ENCODE assay signal across 1 cellular context in the genomic region with DNA sequence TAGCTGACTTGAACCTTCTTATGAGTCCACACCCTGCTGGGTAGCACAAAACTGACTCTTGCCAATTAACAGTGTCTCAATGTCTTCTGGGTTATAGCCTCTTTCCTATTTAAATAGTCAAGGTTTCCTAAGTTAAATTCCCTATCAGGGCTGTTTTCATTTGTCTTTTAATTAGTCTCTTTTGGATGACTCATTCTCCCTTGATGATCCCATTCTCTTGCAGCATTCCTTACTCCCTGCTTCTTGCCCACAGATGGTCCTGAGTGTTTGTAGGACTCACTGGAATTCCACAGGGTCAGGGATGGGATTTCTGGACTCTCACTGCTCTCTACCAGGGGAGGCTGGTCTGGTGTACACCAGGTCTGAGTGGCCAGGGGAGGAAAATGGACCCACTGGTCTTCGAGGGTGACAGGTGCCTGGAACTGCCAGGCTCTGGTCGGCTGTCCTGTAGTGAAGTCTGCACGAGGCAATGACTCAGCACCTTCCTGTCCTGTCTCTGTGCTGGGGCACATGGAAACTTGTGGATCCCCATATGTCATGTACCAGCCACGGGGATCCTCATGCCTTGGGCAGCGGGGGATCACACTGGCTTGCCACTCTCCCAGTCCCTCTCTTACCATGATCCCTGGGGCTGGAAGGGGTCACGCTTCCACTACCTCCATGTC.
TF ChIP-seq lines count a peak whose summit lies in the region.

No MANE protein-coding gene starts in this region.

TF ChIP-seq in GM23338, 12 proteins besides CTCF, POLR2A, EP300 and RAD21 (continued from another document):
- TF ChIP-seq, protein P1, sequence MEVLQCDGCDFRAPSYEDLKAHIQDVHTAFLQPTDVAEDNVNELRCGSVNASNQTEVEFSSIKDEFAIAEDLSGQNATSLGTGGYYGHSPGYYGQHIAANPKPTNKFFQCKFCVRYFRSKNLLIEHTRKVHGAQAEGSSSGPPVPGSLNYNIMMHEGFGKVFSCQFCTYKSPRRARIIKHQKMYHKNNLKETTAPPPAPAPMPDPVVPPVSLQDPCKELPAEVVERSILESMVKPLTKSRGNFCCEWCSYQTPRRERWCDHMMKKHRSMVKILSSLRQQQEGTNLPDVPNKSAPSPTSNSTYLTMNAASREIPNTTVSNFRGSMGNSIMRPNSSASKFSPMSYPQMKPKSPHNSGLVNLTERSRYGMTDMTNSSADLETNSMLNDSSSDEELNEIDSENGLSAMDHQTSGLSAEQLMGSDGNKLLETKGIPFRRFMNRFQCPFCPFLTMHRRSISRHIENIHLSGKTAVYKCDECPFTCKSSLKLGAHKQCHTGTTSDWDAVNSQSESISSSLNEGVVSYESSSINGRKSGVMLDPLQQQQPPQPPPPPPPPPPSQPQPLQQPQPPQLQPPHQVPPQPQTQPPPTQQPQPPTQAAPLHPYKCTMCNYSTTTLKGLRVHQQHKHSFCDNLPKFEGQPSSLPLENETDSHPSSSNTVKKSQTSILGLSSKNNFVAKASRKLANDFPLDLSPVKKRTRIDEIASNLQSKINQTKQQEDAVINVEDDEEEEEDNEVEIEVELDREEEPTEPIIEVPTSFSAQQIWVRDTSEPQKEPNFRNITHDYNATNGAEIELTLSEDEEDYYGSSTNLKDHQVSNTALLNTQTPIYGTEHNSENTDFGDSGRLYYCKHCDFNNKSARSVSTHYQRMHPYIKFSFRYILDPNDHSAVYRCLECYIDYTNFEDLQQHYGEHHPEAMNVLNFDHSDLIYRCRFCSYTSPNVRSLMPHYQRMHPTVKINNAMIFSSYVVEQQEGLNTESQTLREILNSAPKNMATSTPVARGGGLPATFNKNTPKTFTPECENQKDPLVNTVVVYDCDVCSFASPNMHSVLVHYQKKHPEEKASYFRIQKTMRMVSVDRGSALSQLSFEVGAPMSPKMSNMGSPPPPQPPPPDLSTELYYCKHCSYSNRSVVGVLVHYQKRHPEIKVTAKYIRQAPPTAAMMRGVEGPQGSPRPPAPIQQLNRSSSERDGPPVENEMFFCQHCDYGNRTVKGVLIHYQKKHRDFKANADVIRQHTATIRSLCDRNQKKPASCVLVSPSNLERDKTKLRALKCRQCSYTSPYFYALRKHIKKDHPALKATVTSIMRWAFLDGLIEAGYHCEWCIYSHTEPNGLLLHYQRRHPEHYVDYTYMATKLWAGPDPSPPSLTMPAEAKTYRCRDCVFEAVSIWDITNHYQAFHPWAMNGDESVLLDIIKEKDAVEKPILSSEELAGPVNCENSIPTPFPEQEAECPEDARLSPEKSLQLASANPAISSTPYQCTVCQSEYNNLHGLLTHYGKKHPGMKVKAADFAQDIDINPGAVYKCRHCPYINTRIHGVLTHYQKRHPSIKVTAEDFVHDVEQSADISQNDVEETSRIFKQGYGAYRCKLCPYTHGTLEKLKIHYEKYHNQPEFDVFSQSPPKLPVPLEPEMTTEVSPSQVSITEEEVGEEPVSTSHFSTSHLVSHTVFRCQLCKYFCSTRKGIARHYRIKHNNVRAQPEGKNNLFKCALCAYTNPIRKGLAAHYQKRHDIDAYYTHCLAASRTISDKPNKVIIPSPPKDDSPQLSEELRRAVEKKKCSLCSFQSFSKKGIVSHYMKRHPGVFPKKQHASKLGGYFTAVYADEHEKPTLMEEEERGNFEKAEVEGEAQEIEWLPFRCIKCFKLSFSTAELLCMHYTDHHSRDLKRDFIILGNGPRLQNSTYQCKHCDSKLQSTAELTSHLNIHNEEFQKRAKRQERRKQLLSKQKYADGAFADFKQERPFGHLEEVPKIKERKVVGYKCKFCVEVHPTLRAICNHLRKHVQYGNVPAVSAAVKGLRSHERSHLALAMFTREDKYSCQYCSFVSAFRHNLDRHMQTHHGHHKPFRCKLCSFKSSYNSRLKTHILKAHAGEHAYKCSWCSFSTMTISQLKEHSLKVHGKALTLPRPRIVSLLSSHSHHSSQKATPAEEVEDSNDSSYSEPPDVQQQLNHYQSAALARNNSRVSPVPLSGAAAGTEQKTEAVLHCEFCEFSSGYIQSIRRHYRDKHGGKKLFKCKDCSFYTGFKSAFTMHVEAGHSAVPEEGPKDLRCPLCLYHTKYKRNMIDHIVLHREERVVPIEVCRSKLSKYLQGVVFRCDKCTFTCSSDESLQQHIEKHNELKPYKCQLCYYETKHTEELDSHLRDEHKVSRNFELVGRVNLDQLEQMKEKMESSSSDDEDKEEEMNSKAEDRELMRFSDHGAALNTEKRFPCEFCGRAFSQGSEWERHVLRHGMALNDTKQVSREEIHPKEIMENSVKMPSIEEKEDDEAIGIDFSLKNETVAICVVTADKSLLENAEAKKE (CRISPR knock-in tag; IDR thresholded peaks at IDR 0.05): no peak
